Comparison of ENCODE assay signal across 14 cellular contexts in genomic region chr16:68414581-68414980, GRCh38. TPM values are rescaled to one million over a fixed set of nuclear protein-coding genes. Genes with fewer than 3 reads are reported as not detected.
"Had no signal": no experiment of that assay in that cellular context is flagged by ENCODE, and none has a peak within 500 bp of the region (broad histone marks: within the 10 kb centered on the region; RNA-seq: fewer than 3 reads in every experiment).

No MANE protein-coding gene starts in this region.

- H3K4me3 ChIP-seq: right atrium auricular region, skin epidermis, transverse colon had no signal

- FAIRE-seq: TTC549 had no signal

- H3K9me3 Mint-ChIP-seq: endodermal cell; T-helper 1 cell treated with Interleukin-12 subunit alpha and Interleukin-12 subunit beta and Interleukin-4 antibody, amounts not matched to agents 30 μg/mL and 1 μg/mL, for 36 hours had no signal

- H3K27me3 ChIP-seq: right atrium auricular region, transverse colon had no signal

- H3K4me1 ChIP-seq: right atrium auricular region had no signal

- DNase-seq: activated CD4-positive, alpha-beta T cell treated with anti-CD3 and anti-CD28 coated beads, Interleukin-2, amount 50 U/mL, for 48 hours; activated CD4-positive, CD25-positive, alpha-beta regulatory T cell; activated T-cell treated with anti-CD3 and anti-CD28 coated beads, Interleukin-2, amount 50 U/mL, for 48 hours; central memory CD4-positive, alpha-beta T cell; dermis blood vessel endothelial cell; endodermal cell; hippocampal formation; left ventricle myocardium superior; transverse colon had no signal

- H3K36me3 ChIP-seq: right atrium auricular region, transverse colon had no signal

- H3K27ac ChIP-seq: right atrium auricular region, skin epidermis had no signal

- H3K4me3 Mint-ChIP-seq: endodermal cell; T-helper 1 cell treated with Interleukin-12 subunit alpha and Interleukin-12 subunit beta and Interleukin-4 antibody, amounts not matched to agents 30 μg/mL and 1 μg/mL, for 36 hours had no signal

- H3K27ac Mint-ChIP-seq: endodermal cell; T-helper 1 cell treated with Interleukin-12 subunit alpha and Interleukin-12 subunit beta and Interleukin-4 antibody, amounts not matched to agents 30 μg/mL and 1 μg/mL, for 36 hours had no signal

- H3K9me3 ChIP-seq: right atrium auricular region, transverse colon had no signal

RNA-seq across cellular contexts. Expression of gene SMPD3, which starts 33.7 kb away (rescaled TPM):
- total RNA-seq: glomerular endothelial cell had no signal
